ENCODE assay signal across 11 cellular contexts in the genomic region with DNA sequence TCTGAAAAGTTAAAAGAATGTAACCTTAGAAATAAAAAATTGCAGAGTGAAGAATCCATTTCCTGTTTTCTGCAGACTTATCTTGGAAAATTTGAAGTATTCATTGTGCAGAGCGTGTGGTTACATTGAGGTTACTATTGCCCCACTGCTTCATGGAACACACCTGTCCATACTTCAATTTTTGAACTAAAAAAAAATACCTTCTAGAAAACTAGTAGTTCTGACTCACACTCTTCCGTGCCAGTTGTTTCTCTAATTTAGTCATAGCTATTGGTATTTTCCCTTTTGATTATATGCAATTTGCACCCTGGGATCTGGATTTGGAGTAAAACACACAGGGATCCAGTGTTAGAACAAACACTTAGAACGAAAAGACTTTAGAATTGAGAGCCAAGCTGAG.
DNase-seq lines count a peak whose midpoint lies in the region; ATAC-seq, FAIRE-seq and TF ChIP-seq lines count a peak whose summit lies in the region.
"Had no signal": no experiment of that assay in that cellular context is flagged by ENCODE, and none has a peak within 500 bp of the region (broad histone marks: within the 10 kb centered on the region; RNA-seq: fewer than 3 reads in every experiment).

No MANE protein-coding gene starts in this region.

- H3K27me3 ChIP-seq in tibial nerve: no peaks in the 10 kb centered on the region
- H3K27me3 ChIP-seq: spleen, stomach had no signal

- no peak overlapping the region for H3K27ac ChIP-seq in tibial nerve
- H3K27ac ChIP-seq: spleen, stomach had no signal

- H3K9me3 ChIP-seq in mucosa of descending colon: no peaks in the 10 kb centered on the region
- no peaks in the 10 kb centered on the region for H3K9me3 ChIP-seq in tibial nerve
- H3K9me3 ChIP-seq: spleen, stomach had no signal

- 59 to 66% methylated on average over 3 of the region's 3 CpGs for WGBS in tibial nerve, 2 donors

- H3K36me3 ChIP-seq in mucosa of descending colon (ENCODE audit: low read depth): no peaks in the 10 kb centered on the region
- no peaks in the 10 kb centered on the region for H3K36me3 ChIP-seq in tibial nerve
- H3K36me3 ChIP-seq: spleen, stomach had no signal

- FAIRE-seq in GM19239 (lab: Jason Lieb, UNC): peak; percentile 23

- no peak overlapping the region for H3K4me3 ChIP-seq in GM12864 (ENCODE audit: low read depth, low read length)
- H3K4me3 ChIP-seq in mucosa of descending colon: no peak overlapping the region
- no peak overlapping the region for H3K4me3 ChIP-seq in tibial nerve
- H3K4me3 ChIP-seq: spleen, stomach had no signal

- intact Hi-C loops in mucosa of descending colon (cut with DNase I, micrococcal nuclease): no loop called here

- ATAC-seq in HG03342 (IDR thresholded peaks at IDR 0.05; ENCODE audit: unreplicated experiment): peak; percentile 46
- ATAC-seq in mucosa of descending colon: no peak

- TF ChIP-seq CTCF in GM12864 (IDR thresholded peaks at IDR 0.05; ENCODE audit: low read depth, low read length, missing control alignments): no peak
- TF ChIP-seq CTCF in mucosa of descending colon (IDR thresholded peaks at IDR 0.05): no peak
- TF ChIP-seq CTCF in tibial nerve (IDR thresholded peaks at IDR 0.05): no peak

- TF ChIP-seq EP300 in tibial nerve (IDR thresholded peaks at IDR 0.05): no peak

- TF ChIP-seq POLR2A in tibial nerve (IDR thresholded peaks at IDR 0.05): no peak

- DNase-seq in GM12864 (ENCODE audit: low read depth): peak; percentile 12
- DNase-seq in GM19239 (ENCODE audit: insufficient read length, low spot score): no peak
- DNase-seq in astrocyte of the hippocampus (ENCODE audit: low read depth, low spot score): peak; percentile 46
- no peak for DNase-seq in cerebellar cortex (ENCODE audit: low spot score)
- DNase-seq in mucosa of descending colon: no peak
- no peak for DNase-seq in tibial nerve (ENCODE audit: low spot score in 2 of 2)
- DNase-seq in NCI-H748 treated with DMSO at 0.1 percent for 48 hours (lab: John Stamatoyannopoulos, UW): no peak
- DNase-seq: NK-92 treated with Interleukin-12 subunit alpha and Interleukin-12 subunit beta, amount 100 ng/mL, for 24 hours; spleen; stomach had no signal

- no peaks in the 10 kb centered on the region for H3K4me1 ChIP-seq in mucosa of descending colon (ENCODE audit: low read depth)
- no peaks in the 10 kb centered on the region for H3K4me1 ChIP-seq in tibial nerve
- H3K4me1 ChIP-seq: spleen, stomach had no signal

Comparison
In these comparisons a context has a peak if more than half of its experiments do, and no peak if none do; other contexts are left out.
1. DNase-seq: peak in GM12864 (single experiment) and astrocyte of the hippocampus (single experiment); none in GM19239 (single experiment), cerebellar cortex (single experiment), mucosa of descending colon (0 of 3), tibial nerve (0 of 2) and NCI-H748 treated with DMSO at 0.1 percent for 48 hours (single experiment).